ENCODE assay signal across 1 cellular context in genomic region chr19:44644391-44645016, GRCh38.
TF ChIP-seq lines count a peak whose summit lies in the region.

No MANE protein-coding gene starts in this region.

TF ChIP-seq in SK-N-SH treated with all-trans-retinoic acid at 6 μM for 48 hours, 23 proteins besides CTCF, POLR2A, EP300 and RAD21 (continued from another document):
- TF ChIP-seq PPARA (CRISPR knock-in tag; IDR thresholded peaks at IDR 0.05; ENCODE audit: borderline replicate concordance) (no peak), SNAI2 (CRISPR knock-in tag; IDR thresholded peaks at IDR 0.05) (no peak), ARNTL (CRISPR knock-in tag; IDR thresholded peaks at IDR 0.05; ENCODE audit: borderline replicate concordance, low read depth) (no peak)
